12 cellular contexts compared by ENCODE assay signal in the genomic region with DNA sequence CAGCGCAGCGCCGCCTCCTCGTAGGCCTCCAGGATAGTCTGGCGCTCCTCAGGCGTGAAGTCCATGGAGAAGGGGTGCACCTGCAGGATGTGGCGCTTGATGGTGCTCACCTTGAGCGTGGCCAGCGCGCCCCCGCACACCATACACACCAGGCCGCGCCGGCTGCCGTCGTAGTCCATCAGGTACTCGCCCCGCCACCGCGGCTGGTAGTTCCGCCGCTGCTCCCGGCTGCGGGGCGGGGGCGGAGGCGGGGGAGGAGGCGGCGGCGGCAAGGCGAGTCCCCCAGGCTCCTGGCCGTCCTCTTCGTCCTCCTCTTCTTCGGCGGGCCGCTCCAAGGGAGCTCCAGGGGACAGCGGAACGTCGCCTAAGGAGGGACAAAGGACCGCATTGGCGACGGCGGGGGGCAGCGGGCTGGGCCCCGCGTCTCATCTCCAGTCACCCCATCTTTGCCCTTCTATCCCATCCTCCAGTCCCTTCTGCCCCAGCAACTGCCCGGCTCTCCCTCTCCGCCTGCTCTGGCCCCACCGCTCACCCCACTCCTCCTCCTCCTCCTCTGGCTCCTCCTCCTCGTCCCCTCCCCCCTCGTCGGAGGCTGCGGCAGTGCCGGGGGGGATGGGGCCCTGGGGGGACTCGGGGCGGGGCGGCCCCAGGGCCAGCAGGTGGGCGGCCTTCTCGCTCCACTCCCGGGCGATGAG. TPM values are rescaled to one million over a fixed set of nuclear protein-coding genes. Genes with fewer than 3 reads are reported as not detected.
DNase-seq lines count a peak whose midpoint lies in the region; ATAC-seq and TF ChIP-seq lines count a peak whose summit lies in the region.
"Had no signal": no experiment of that assay in that cellular context is flagged by ENCODE, and none has a peak within 500 bp of the region (broad histone marks: within the 10 kb centered on the region; RNA-seq: fewer than 3 reads in every experiment).

No MANE protein-coding gene starts in this region.

- ATAC-seq in GM23338 (peak; percentile 17), sciatic nerve (peak; percentile 44), GM21619 (IDR thresholded peaks at IDR 0.05; ENCODE audit: unreplicated experiment) (no peak), GM21367 (IDR thresholded peaks at IDR 0.05; ENCODE audit: unreplicated experiment) (no peak), HG02870 (IDR thresholded peaks at IDR 0.05; ENCODE audit: unreplicated experiment) (no peak)
- ATAC-seq in activated naive CD8-positive, alpha-beta T cell treated with anti-CD3 and anti-CD28 coated beads, Interleukin-2, amount 50 U/mL, for 24 hours = no peak

- H3K36me3 ChIP-seq in GM23338 (ENCODE audit: insufficient read depth) = no peaks in the 10 kb centered on the region

- H3K27me3 ChIP-seq in GM23338 (ENCODE audit: insufficient read depth) = no peaks in the 10 kb centered on the region
- H3K27me3 ChIP-seq in dorsolateral prefrontal cortex = no peaks in the 10 kb centered on the region

- peak overlapping the region; percentile 92 for H3K27ac Mint-ChIP-seq in GM23338
- no peak overlapping the region for H3K27ac Mint-ChIP-seq in activated naive CD8-positive, alpha-beta T cell treated with anti-CD3 and anti-CD28 coated beads, Interleukin-2, amount 50 U/mL, for 24 hours
- H3K27ac Mint-ChIP-seq: CD14-positive monocyte had no signal

- peaks cover 64% of the 10 kb centered on the region for H3K79me2 ChIP-seq in GM23338 (replicated peaks; ENCODE audit: insufficient read depth)

- intact Hi-C loops in dorsolateral prefrontal cortex (cut with DNase I) (loop anchor here (5.0 to 10.0 kb wide), 3 partner anchors 81 to 391 kb away; partner anchors contain the start of genes ATL3 (in 1 of the 2) and RTN3 (in 1 of the 2)), sciatic nerve (cut with DNase I) (no loop called here)

- H3K4me1 ChIP-seq in GM23338 (ENCODE audit: insufficient read depth) = peaks cover 57% of the 10 kb centered on the region

- H3K4me1 Mint-ChIP-seq in GM23338 = peaks cover 51% of the 10 kb centered on the region
- H3K4me1 Mint-ChIP-seq in activated naive CD8-positive, alpha-beta T cell treated with anti-CD3 and anti-CD28 coated beads, Interleukin-2, amount 50 U/mL, for 24 hours = peaks cover 11% of the 10 kb centered on the region

- H3K27ac ChIP-seq in GM23338 (ENCODE audit: low read depth) (peak overlapping the region; percentile 95), dorsolateral prefrontal cortex (peak overlapping the region in 49 of 59 donors; percentile 12 to 86 (median 66))
- H3K27ac ChIP-seq: neutrophil, PC-9 had no signal

- H3K4me3 Mint-ChIP-seq in GM23338 = peak overlapping the region; percentile 88
- no peak overlapping the region for H3K4me3 Mint-ChIP-seq in activated naive CD8-positive, alpha-beta T cell treated with anti-CD3 and anti-CD28 coated beads, Interleukin-2, amount 50 U/mL, for 24 hours
- H3K4me3 Mint-ChIP-seq: CD14-positive monocyte had no signal

- no peak overlapping the region for H2AFZ ChIP-seq in GM23338
- H2AFZ ChIP-seq: PC-9 had no signal

- H3K27me3 Mint-ChIP-seq in GM23338 (ENCODE audit: insufficient read depth, low read depth, poor library complexity) = peaks cover 38% of the 10 kb centered on the region
- no peaks in the 10 kb centered on the region for H3K27me3 Mint-ChIP-seq in activated naive CD8-positive, alpha-beta T cell treated with anti-CD3 and anti-CD28 coated beads, Interleukin-2, amount 50 U/mL, for 24 hours

- TF ChIP-seq CTCF in GM23338 (conservative IDR thresholded peaks at IDR 0.05; ENCODE audit: low read depth in 2 of 2) (no peak), dorsolateral prefrontal cortex (IDR thresholded peaks at IDR 0.05 in 54 of 56, conservative IDR thresholded peaks at IDR 0.05 in 2 of 56; ENCODE audit: low read depth in 1 of 56, partially characterized antibody in 56 of 56) (peak in 1 of 56 donors; percentile 1)

- H3K36me3 Mint-ChIP-seq in GM23338 (ENCODE audit: low read depth) = peaks cover 36% of the 10 kb centered on the region
- H3K36me3 Mint-ChIP-seq in activated naive CD8-positive, alpha-beta T cell treated with anti-CD3 and anti-CD28 coated beads, Interleukin-2, amount 50 U/mL, for 24 hours (ENCODE audit: low read depth) = no peaks in the 10 kb centered on the region

- peaks cover 33% of the 10 kb centered on the region for H4K20me1 ChIP-seq in GM23338 (replicated peaks; ENCODE audit: insufficient read depth)

- H3K4me2 ChIP-seq in GM23338 = peak overlapping the region; percentile 98
- H3K4me2 ChIP-seq: PC-9 had no signal

- peak overlapping the region; percentile 99 for H3K4me3 ChIP-seq in GM23338
- peak overlapping the region; percentile 36 to 79 (median 65) for H3K4me3 ChIP-seq in dorsolateral prefrontal cortex
- H3K4me3 ChIP-seq: PC-9 had no signal

- no peaks in the 10 kb centered on the region for H3K9me2 ChIP-seq in GM23338 (ENCODE audit: insufficient read depth)

- peaks cover 6% of the 10 kb centered on the region; the same call in 2 of the 3 replicates for H3K9me3 Mint-ChIP-seq in GM23338
- H3K9me3 Mint-ChIP-seq in activated naive CD8-positive, alpha-beta T cell treated with anti-CD3 and anti-CD28 coated beads, Interleukin-2, amount 50 U/mL, for 24 hours = no peaks in the 10 kb centered on the region

- H3F3A ChIP-seq in GM23338 (replicated peaks; ENCODE audit: low read depth) = peaks cover 22% of the 10 kb centered on the region

- DNase-seq in GM23338 (ENCODE audit: low spot score) = peak; percentile 91
- peak in 3 of 10 donors; percentile 17 to 52 (median 23) for DNase-seq in dorsolateral prefrontal cortex
- DNase-seq in islet precursor cell = peak; percentile 73
- peak; percentile 80 for DNase-seq in sciatic nerve (ENCODE audit: low spot score)
- no peak for DNase-seq in activated naive CD8-positive, alpha-beta T cell treated with anti-CD3 and anti-CD28 coated beads, Interleukin-2, amount 50 U/mL, for 24 hours
- DNase-seq: activated effector memory CD4-positive, alpha-beta T cell treated with anti-CD3 and anti-CD28 coated beads, Interleukin-2, amount 50 U/mL, for 16 hours; PC-9 had no signal

TF ChIP-seq in GM23338, 12 proteins besides CTCF, POLR2A, EP300 and RAD21:
- TF ChIP-seq EZH2 (IDR thresholded peaks at IDR 0.05; ENCODE audit: low read depth, unreplicated experiment) (no peak), POLR2AphosphoS5 (IDR thresholded peaks at IDR 0.05; ENCODE audit: low read depth) (peak; percentile 91)
TF ChIP-seq in GM23338: peak in this region for 1.

RNA-seq across cellular contexts. Expression of gene ZFTA, which starts 4.9 kb away (rescaled TPM):
- total RNA-seq in GM23338 (2014; rRNA removed; shearing (Covaris generic)) = 32.1 and 36.6 TPM in 2 replicates
- polyA plus RNA-seq in GM23338 (2016; fragmentation: Nextera tagmentation; extraction: Ambion mirVana) = 8.3 and 8.5 TPM in 2 replicates
- total RNA-seq in dorsolateral prefrontal cortex (10 to 100 TPM in 119 of 120 experiments, 1 to 10 TPM in 1; 8.7 to 41.2 (median 25.3) TPM), sciatic nerve (30.2 TPM)
- polyA plus RNA-seq: CD14-positive monocyte had no signal

RNA-seq across cellular contexts. Expression of gene SPINDOC, which starts 49.6 kb away (rescaled TPM):
- 65.5 and 84.7 TPM in 2 replicates for total RNA-seq in GM23338 (2014; rRNA removed; shearing (Covaris generic))
- polyA plus RNA-seq in GM23338 (2016; fragmentation: Nextera tagmentation; extraction: Ambion mirVana) = 9.4 and 12.9 TPM in 2 replicates
- total RNA-seq in dorsolateral prefrontal cortex (10 to 100 TPM; 19.8 to 60.5 (median 27.7) TPM), sciatic nerve (16.0 TPM)

Comparison
In these comparisons a context has a peak if more than half of its experiments do, and no peak if none do; other contexts are left out.
1. ATAC-seq: peak in GM23338 (single experiment) and sciatic nerve (single experiment); none in activated naive CD8-positive, alpha-beta T cell treated with anti-CD3 and anti-CD28 coated beads, Interleukin-2, amount 50 U/mL, for 24 hours (single experiment), GM21619 (single experiment), GM21367 (single experiment) and HG02870 (single experiment).